In the genomic region with DNA sequence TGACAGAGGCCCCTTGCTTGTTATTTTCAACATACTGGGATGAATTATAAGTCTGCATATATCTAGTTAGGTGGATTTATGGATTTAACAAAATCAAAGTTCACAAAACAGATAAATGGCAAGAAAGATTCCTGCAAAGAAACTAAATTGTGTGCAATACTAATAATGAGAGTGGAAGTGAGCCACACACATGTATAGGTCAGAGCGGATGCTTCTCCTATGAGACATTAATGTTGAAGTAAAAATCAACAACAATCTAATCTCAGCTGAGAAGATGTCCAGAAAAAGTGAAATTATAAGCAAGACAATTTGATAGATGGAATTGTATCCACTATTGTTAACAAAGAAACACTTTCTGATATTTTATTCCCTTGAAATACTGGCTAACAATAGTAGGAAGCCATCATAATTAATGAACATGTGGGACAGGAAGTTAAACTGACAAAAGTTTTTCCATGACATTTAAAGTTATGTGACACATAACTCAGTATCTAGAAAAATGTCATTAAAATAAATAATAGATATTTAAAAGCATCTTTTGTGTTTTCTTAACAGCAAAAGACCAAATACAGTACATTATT, we compare ENCODE assay signal across 15 cellular contexts. TPM values are rescaled to one million over a fixed set of nuclear protein-coding genes. Genes with fewer than 3 reads are reported as not detected.
A peak's percentile ranks its signal among the peaks of the same experiment; 100 is the strongest.
DNase-seq lines count a peak whose midpoint lies in the region; ATAC-seq, FAIRE-seq and TF ChIP-seq lines count a peak whose summit lies in the region.
"Had no signal": no experiment of that assay in that cellular context is flagged by ENCODE, and none has a peak within 500 bp of the region (broad histone marks: within the 10 kb centered on the region; RNA-seq: fewer than 3 reads in every experiment).

No MANE protein-coding gene starts in this region.

- H2AFZ ChIP-seq in IMR-90 (replicated peaks; ENCODE audit: low read length, poor library complexity) (no peak overlapping the region), H9 (ENCODE audit: low read length) (no peak overlapping the region)

- H3K4me3 ChIP-seq in IMR-90 (ENCODE audit: insufficient read depth, low read depth, low read length) = no peak overlapping the region
- H3K4me3 ChIP-seq: BLaER1 treated with 17β-estradiol and CSF1 and Interleukin-3, amounts not matched to agents 10 nM and 100 nM had no signal

- no peak overlapping the region for H3K56ac ChIP-seq in IMR-90 (ENCODE audit: extremely low read depth, insufficient read depth, low read length)
- H3K56ac ChIP-seq in H9 (ENCODE audit: insufficient read length, low read depth, low read length) = no peak overlapping the region

- no TSS peak for BruUV-seq in IMR-90 (replicated peaks; lab: Mats Ljungman, UMichigan)

- H3K27me3 Mint-ChIP-seq in H9 (ENCODE audit: low read depth) = no peaks in the 10 kb centered on the region
- H3K27me3 Mint-ChIP-seq: CD4-positive, CD25-positive, alpha-beta regulatory T cell had no signal

- no peak overlapping the region for H4K5ac ChIP-seq in IMR-90 (ENCODE audit: low read depth, low read length)
- no peak overlapping the region for H4K5ac ChIP-seq in H9 (ENCODE audit: insufficient read length, low read depth, low read length)

- CTCF ChIA-PET in IMR-90 (lab: Yijun Ruan, JAX) = no interaction called here

- TF ChIP-seq RAD21 in IMR-90 (IDR thresholded peaks at IDR 0.05; ENCODE audit: low read length) = no peak

- H3K9ac ChIP-seq in IMR-90 (ENCODE audit: low read depth, low read length) (no peak overlapping the region), H9 (ENCODE audit: extremely low read depth, insufficient read length, low read length) (no peak overlapping the region)
- H3K9ac ChIP-seq: BLaER1 treated with 17β-estradiol and CSF1 and Interleukin-3, amounts not matched to agents 10 nM and 100 nM; KMS-11 had no signal

- ATAC-seq in IMR-90 (ENCODE audit: low read depth) (no peak), HG02798 (IDR thresholded peaks at IDR 0.05; ENCODE audit: poor library complexity, unreplicated experiment) (no peak)

- no peaks in the 10 kb centered on the region for H3K9me3 ChIP-seq in IMR-90 (ENCODE audit: control insufficient read depth, insufficient read depth, low read length)
- no peaks in the 10 kb centered on the region for H3K9me3 ChIP-seq in H9 (ENCODE audit: control insufficient read depth, low read depth, low read length)
- H3K9me3 ChIP-seq: BLaER1 treated with 17β-estradiol and CSF1 and Interleukin-3, amounts not matched to agents 10 nM and 100 nM had no signal

- H3K23me2 ChIP-seq in H9 (ENCODE audit: insufficient read length, low read depth, low read length, poor library complexity, severe bottlenecking) = no peaks in the 10 kb centered on the region

- TF ChIP-seq POLR2A in IMR-90 (IDR thresholded peaks at IDR 0.05; ENCODE audit: low read depth, low read length) = no peak

- H3K4ac ChIP-seq in IMR-90 (ENCODE audit: low read depth, low read length) (no peak overlapping the region; the same call in 1 of the 2 replicates), H9 (ENCODE audit: low read depth, low read length) (no peak overlapping the region)

- H4K20me1 ChIP-seq in IMR-90 (ENCODE audit: insufficient read depth, low read length) (no peaks in the 10 kb centered on the region), H9 (ENCODE audit: control insufficient read depth, insufficient read depth, insufficient read length) (no peaks in the 10 kb centered on the region)
- H4K20me1 ChIP-seq: BLaER1 treated with 17β-estradiol and CSF1 and Interleukin-3, amounts not matched to agents 10 nM and 100 nM had no signal

- H3K23ac ChIP-seq in IMR-90 (ENCODE audit: low read depth, low read length) (no peak overlapping the region), H9 (ENCODE audit: insufficient read length, low read depth, low read length) (no peak overlapping the region)

- H2AK9ac ChIP-seq in IMR-90 (replicated peaks; ENCODE audit: low read depth, low read length, poor library complexity) = no peak overlapping the region

- H3K79me2 ChIP-seq in H9 (ENCODE audit: insufficient read depth, low read length) = no peaks in the 10 kb centered on the region

- intact Hi-C loops in IMR-90 (cut with micrococcal nuclease) = no loop called here

- H4K8ac ChIP-seq in IMR-90 (ENCODE audit: low read depth in 2 of 2, low read length in 2 of 2) (no peak overlapping the region), H9 (replicated peaks; ENCODE audit: insufficient read length, low read depth, low read length) (no peak overlapping the region)

- no CpG with 5 or more reads among the region's 1 CpG for WGBS in IMR-90 (ENCODE audit: extremely low coverage in 2 of 2, insufficient read length in 1 of 2), 2 experiments
- no CpG with 5 or more reads among the region's 1 CpG for WGBS in H9 (ENCODE audit: extremely low coverage, insufficient read length, low lambda C conversion rate)

- H3K14ac ChIP-seq in IMR-90 (replicated peaks; ENCODE audit: low read depth, low read length) = no peak overlapping the region
- H3K14ac ChIP-seq in H9 (ENCODE audit: insufficient read depth, low read length) = no peak overlapping the region

- H2BK20ac ChIP-seq in IMR-90 (ENCODE audit: low read depth, low read length) (no peak overlapping the region), H9 (ENCODE audit: low read depth, low read length, poor library complexity, severe bottlenecking) (no peak overlapping the region)

- H3K27ac ChIP-seq in IMR-90 (ENCODE audit: insufficient read depth, low read length) (no peak overlapping the region), H9 (ENCODE audit: insufficient read length, low read depth, low read length) (no peak overlapping the region)
- H3K27ac ChIP-seq: BLaER1 treated with 17β-estradiol and CSF1 and Interleukin-3, amounts not matched to agents 10 nM and 100 nM; KMS-11 had no signal

- H3K18ac ChIP-seq in IMR-90 (ENCODE audit: low read depth, low read length) (no peak overlapping the region), H9 (ENCODE audit: insufficient read length, low read depth, low read length) (no peak overlapping the region)

- H3K9me3 Mint-ChIP-seq in H9 = no peaks in the 10 kb centered on the region

- no peak overlapping the region for H3K27ac Mint-ChIP-seq in H9
- H3K27ac Mint-ChIP-seq: CD4-positive, CD25-positive, alpha-beta regulatory T cell had no signal

- H3K9me1 ChIP-seq in IMR-90 (ENCODE audit: insufficient read depth, low read length) = 0 out of 2 replicates have a peak, but pooled peaks cover 3% of the 10 kb centered on the region

- no peaks in the 10 kb centered on the region for H3K27me3 ChIP-seq in IMR-90 (ENCODE audit: control insufficient read depth, insufficient read depth, low read length)
- no peaks in the 10 kb centered on the region for H3K27me3 ChIP-seq in H9 (ENCODE audit: insufficient read depth, low read length)
- H3K27me3 ChIP-seq: BLaER1 treated with 17β-estradiol and CSF1 and Interleukin-3, amounts not matched to agents 10 nM and 100 nM had no signal

- H3K79me1 ChIP-seq in IMR-90 (ENCODE audit: low read depth in 1 of 2, low read length in 2 of 2) (no peaks in the 10 kb centered on the region), H9 (ENCODE audit: insufficient read depth, low read depth, low read length, poor library complexity, severe bottlenecking) (no peaks in the 10 kb centered on the region)

- dilution Hi-C loops in IMR-90 (cut with HindIII; ENCODE audit: low sequenced_read_pairs, unreplicated experiment) = no loop called here

- H2BK5ac ChIP-seq in IMR-90 (ENCODE audit: low read depth, low read length, poor library complexity, severe bottlenecking) (no peak overlapping the region), H9 (ENCODE audit: insufficient read length, low read length) (no peak overlapping the region)

- H3K4me1 ChIP-seq in IMR-90 (ENCODE audit: control insufficient read depth, insufficient read depth, low read length) (no peaks in the 10 kb centered on the region), H9 (ENCODE audit: insufficient read depth, low read length) (no peaks in the 10 kb centered on the region)

- peak; percentile 8 for FAIRE-seq in G401.6 (lab: Jason Lieb, UNC)
- FAIRE-seq: H1 had no signal

- H2BK15ac ChIP-seq in IMR-90 (ENCODE audit: low read depth, low read length) (no peak overlapping the region), H9 (ENCODE audit: low read depth, low read length) (no peak overlapping the region)

- H3K4me3 Mint-ChIP-seq in H9 = no peak overlapping the region
- H3K4me3 Mint-ChIP-seq: CD4-positive, CD25-positive, alpha-beta regulatory T cell had no signal

- no peak overlapping the region for H3T11ph ChIP-seq in H9 (ENCODE audit: low read length)

- TF ChIP-seq CTCF in IMR-90 (conservative IDR thresholded peaks at IDR 0.05; ENCODE audit: low read depth, low read length) (no peak), H9 (conservative IDR thresholded peaks at IDR 0.05) (no peak)

- H3K36me3 Mint-ChIP-seq in H9 (ENCODE audit: insufficient read depth in 1 of 3, low read depth in 3 of 3) = no peaks in the 10 kb centered on the region

- H2BK12ac ChIP-seq in H9 (ENCODE audit: insufficient read length, low read depth, low read length) = no peak overlapping the region

- POLR2A ChIA-PET in IMR-90 (lab: Charles Lee; ENCODE audit: unreplicated experiment) = no interaction called here

- in situ Hi-C loops in IMR-90 (cut with MboI; ENCODE audit: low sequenced_read_pairs) = no loop called here

- H3K4me2 ChIP-seq in IMR-90 (ENCODE audit: low read depth, low read length) (no peak overlapping the region), H9 (ENCODE audit: insufficient read depth, insufficient read length, low read length) (no peak overlapping the region)
- H3K4me2 ChIP-seq: BLaER1 treated with 17β-estradiol and CSF1 and Interleukin-3, amounts not matched to agents 10 nM and 100 nM; KMS-11 had no signal

- H3K36me3 ChIP-seq in IMR-90 (ENCODE audit: control insufficient read depth, insufficient read depth, low read length) = no peaks in the 10 kb centered on the region

- peaks cover 12 to 16% of the 10 kb centered on the region in 2 experiments for H3K4me1 Mint-ChIP-seq in H9

- H2BK120ac ChIP-seq in IMR-90 (ENCODE audit: low read depth, low read length) (no peak overlapping the region), H9 (ENCODE audit: low read depth, low read length, poor library complexity, severe bottlenecking) (no peak overlapping the region)

- H2AK5ac ChIP-seq in IMR-90 (ENCODE audit: low read depth, low read length) (no peak overlapping the region), H9 (ENCODE audit: insufficient read length, low read length) (no peak overlapping the region)

- peak; percentile 12 for DNase-seq in IMR-90
- peak; percentile 61 to 67 for DNase-seq in dermis microvascular lymphatic vessel endothelial cell (ENCODE audit: low read depth in 2 of 2)
- peak; percentile 19 for DNase-seq in pulmonary artery endothelial cell (ENCODE audit: low read depth, low spot score)
- DNase-seq in H9 = no peak
- no peak for DNase-seq in AML-193 (lab: John Stamatoyannopoulos, UW)
- DNase-seq: 8988T; Calu3; CD4-positive, CD25-positive, alpha-beta regulatory T cell; DMS 273 treated with DMSO at 0.1 percent for 48 hours; DMS79 had no signal

- H4K91ac ChIP-seq in IMR-90 (ENCODE audit: insufficient read depth, low read depth, low read length) (no peak overlapping the region), H9 (ENCODE audit: insufficient read length, low read depth, low read length) (no peak overlapping the region)

RNA-seq across cellular contexts. Expression of a gene that starts 39.7 kb away (rescaled TPM):
- total RNA-seq in IMR-90 (2012; rRNA removed) = 12.2 and 18.8 TPM in 2 replicates
- 4.9 and 5.1 TPM in 2 replicates for polyA plus RNA-seq in IMR-90 (2012; rRNA removed)
- 1.6 and 4.9 TPM in 2 replicates for polyA plus RNA-seq in IMR-90 (2012; cell fraction: cytosol; rRNA removed)
- 0.51 and 3.1 TPM in 2 replicates for polyA plus RNA-seq in IMR-90 (2012; cell fraction: nucleus; rRNA removed; ENCODE audit: low replicate concordance)
- 6.3 and 9.2 TPM in 2 replicates for total RNA-seq in dermis microvascular lymphatic vessel endothelial cell
- total RNA-seq in pulmonary artery endothelial cell = 9.8 and 14.3 TPM in 2 replicates
- total RNA-seq in H9 (2021) = 16.7 and 17.0 TPM in 2 replicates

RNA-seq across cellular contexts. Expression of a gene that starts 42.9 kb away (rescaled TPM):
- 10.3 and 11.1 TPM in 2 replicates for total RNA-seq in IMR-90 (2012; rRNA removed)
- polyA plus RNA-seq in IMR-90 (2012; rRNA removed) = 6.0 and 6.6 TPM in 2 replicates
- polyA plus RNA-seq in IMR-90 (2012; cell fraction: cytosol; rRNA removed) = 2.8 and 3.2 TPM in 2 replicates
- polyA plus RNA-seq in IMR-90 (2012; cell fraction: nucleus; rRNA removed; ENCODE audit: low replicate concordance) = 10.0 and 16.7 TPM in 2 replicates
- 12.6 and 17.2 TPM in 2 replicates for total RNA-seq in dermis microvascular lymphatic vessel endothelial cell
- total RNA-seq in pulmonary artery endothelial cell = 12.9 and 31.0 TPM in 2 replicates
- total RNA-seq in H9 (2021) = 17.4 and 19.9 TPM in 2 replicates

Comparison
In these comparisons a context has a peak if more than half of its experiments do, and no peak if none do; other contexts are left out.
1. DNase-seq: peak in IMR-90 (single experiment), dermis microvascular lymphatic vessel endothelial cell (2 of 2) and pulmonary artery endothelial cell (single experiment); none in H9 (single experiment) and AML-193 (0 of 2).